In the genomic region with DNA sequence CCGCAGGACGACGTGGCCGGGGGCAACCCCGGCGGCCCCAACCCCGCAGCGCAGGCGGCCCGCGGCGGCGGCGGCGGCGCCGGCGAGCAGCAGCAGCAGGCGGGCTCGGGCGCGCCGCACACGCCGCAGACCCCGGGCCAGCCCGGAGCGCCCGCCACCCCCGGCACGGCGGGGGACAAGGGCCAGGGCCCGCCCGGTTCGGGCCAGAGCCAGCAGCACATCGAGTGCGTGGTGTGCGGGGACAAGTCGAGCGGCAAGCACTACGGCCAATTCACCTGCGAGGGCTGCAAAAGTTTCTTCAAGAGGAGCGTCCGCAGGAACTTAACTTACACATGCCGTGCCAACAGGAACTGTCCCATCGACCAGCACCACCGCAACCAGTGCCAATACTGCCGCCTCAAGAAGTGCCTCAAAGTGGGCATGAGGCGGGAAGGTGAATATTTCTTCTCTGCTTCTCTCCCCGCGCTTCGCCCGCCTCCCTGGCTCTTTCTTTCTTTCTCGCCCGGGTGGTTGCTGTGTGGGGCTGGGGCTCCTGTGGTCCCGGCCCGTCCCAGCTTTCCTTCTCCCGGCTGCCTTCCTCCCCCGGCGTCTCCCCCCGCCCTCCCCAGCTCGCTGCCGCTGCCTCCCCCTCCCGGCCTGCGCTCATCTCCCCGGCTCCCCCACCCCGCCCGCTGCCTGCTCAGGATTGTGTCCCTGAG, we compare ENCODE assay signal across 8 cellular contexts. TPM values are rescaled to one million over a fixed set of nuclear protein-coding genes. Genes with fewer than 3 reads are reported as not detected.
DNase-seq lines count a peak whose midpoint lies in the region; ATAC-seq and TF ChIP-seq lines count a peak whose summit lies in the region.

No MANE protein-coding gene starts in this region.

- H3K9me3 ChIP-seq in breast epithelium (no peaks in the 10 kb centered on the region), right lobe of liver (no peaks in the 10 kb centered on the region)

- BruUV-seq in Calu3 (replicated peaks; lab: Mats Ljungman, UMichigan) = no TSS peak

- TF ChIP-seq POLR2A in breast epithelium (IDR thresholded peaks at IDR 0.05) (no peak), right lobe of liver (IDR thresholded peaks at IDR 0.05) (no peak)

- peaks cover 0 to 7% of the 10 kb centered on the region in 2 donors for H3K4me1 ChIP-seq in breast epithelium
- peaks cover 0 to 13% (median 0%) of the 10 kb centered on the region in 4 donors for H3K4me1 ChIP-seq in right lobe of liver
- no peaks in the 10 kb centered on the region for H3K4me1 ChIP-seq in urinary bladder (ENCODE audit: insufficient read depth)

- H3K9me3 Mint-ChIP-seq in Calu3 (ENCODE audit: low read depth, unreplicated experiment) = no peaks in the 10 kb centered on the region

- H3K27ac ChIP-seq in breast epithelium (peak overlapping the region; percentile 70 to 90), right lobe of liver (peak overlapping the region; percentile 33 to 67 (median 40)), urinary bladder (ENCODE audit: low read depth) (peak overlapping the region; percentile 80)

- CTCF ChIA-PET in Calu3 (lab: Charles Lee) = interaction anchor here (0.8 to 1.6 kb wide), 4 partner anchors 35 to 907 kb away, joined by 4 to 7 read pairs (median 6); no protein-coding TSS in a partner anchor

- no peak for ATAC-seq in right lobe of liver
- no peak for ATAC-seq in HG03378 (IDR thresholded peaks at IDR 0.05; ENCODE audit: unreplicated experiment)
- ATAC-seq in GM18517 (IDR thresholded peaks at IDR 0.05; ENCODE audit: unreplicated experiment) = no peak
- ATAC-seq in GM19324 (IDR thresholded peaks at IDR 0.05; ENCODE audit: low FRiP score, unreplicated experiment) = no peak

- peaks cover 15% of the 10 kb centered on the region for H3K4me1 Mint-ChIP-seq in Calu3 (ENCODE audit: low read depth, unreplicated experiment)

- peaks cover 18% of the 10 kb centered on the region for H3K36me3 Mint-ChIP-seq in Calu3 (ENCODE audit: insufficient read depth, unreplicated experiment)

- no peak for TF ChIP-seq CTCF in Calu3 (IDR thresholded peaks at IDR 0.05; ENCODE audit: unreplicated experiment)
- no peak for TF ChIP-seq CTCF in breast epithelium (IDR thresholded peaks at IDR 0.05)
- TF ChIP-seq CTCF in right lobe of liver (IDR thresholded peaks at IDR 0.05) = no peak

- DNase-seq in Calu3 (peak; percentile 51), KBM-7 (peak; percentile 71), breast epithelium (ENCODE audit: low spot score in 2 of 2) (no peak), right lobe of liver (no peak)

- H3K27me3 ChIP-seq in breast epithelium (peaks cover 8 to 52% of the 10 kb centered on the region in 2 donors), right lobe of liver (no peaks in the 10 kb centered on the region)

- 2% methylated on average over 25 of the region's 68 CpGs for WGBS in right lobe of liver (ENCODE audit: insufficient coverage, low coverage, low lambda C conversion rate, missing lambda C conversion rate)
- 2% methylated on average over 68 of the region's 68 CpGs for WGBS in urinary bladder

- no peaks in the 10 kb centered on the region for H3K27me3 Mint-ChIP-seq in Calu3 (ENCODE audit: unreplicated experiment)

- H3K36me3 ChIP-seq in breast epithelium = no peaks in the 10 kb centered on the region
- no peaks in the 10 kb centered on the region for H3K36me3 ChIP-seq in right lobe of liver
- no peaks in the 10 kb centered on the region for H3K36me3 ChIP-seq in urinary bladder (ENCODE audit: insufficient read depth)

- H3K4me3 Mint-ChIP-seq in Calu3 (ENCODE audit: low read depth, unreplicated experiment) = no peak overlapping the region

- H3K27ac Mint-ChIP-seq in Calu3 (ENCODE audit: unreplicated experiment) = peak overlapping the region; percentile 40

- H3K4me3 ChIP-seq in breast epithelium = peak overlapping the region; percentile 57 to 75 (median 63)
- H3K4me3 ChIP-seq in right lobe of liver = peak overlapping the region; percentile 47 to 57 (median 47)
- peak overlapping the region; percentile 99 for H3K4me3 ChIP-seq in urinary bladder (ENCODE audit: low read depth, low read length)

- intact Hi-C loops in Calu3 (cut with micrococcal nuclease; ENCODE audit: unreplicated experiment) (loop anchor here (10.0 kb wide), 3 partner anchors 330 to 1270 kb away; a partner anchor contains a TSS), breast epithelium (cut with DNase I; ENCODE audit: low total_unique reads) (no loop called here), right lobe of liver (cut with DNase I) (no loop called here)

- in situ Hi-C loops in KBM-7 (cut with MboI; ENCODE audit: low pct_unique_long_range_greater_than_20kb, low sequenced_read_pairs) = loop anchor here (25.0 kb wide), 2 partner anchors 202 to 327 kb away; no protein-coding TSS in a partner anchor

RNA-seq across cellular contexts. Expression of gene NR2F1, which starts 2.2 kb away (rescaled TPM):
- total RNA-seq in Calu3 (2022) (25.1 and 29.1 TPM in 2 replicates), breast epithelium (10 to 100 TPM in 2 of 3 donors, 1 to 10 TPM in 1; 4.6 to 63.6 (median 59.1) TPM), right lobe of liver (10 to 100 TPM in 2 of 6 experiments, 1 to 10 TPM in 4; 5.3 to 12.1 (median 9.4) TPM), urinary bladder (64.8 TPM)
- polyA plus RNA-seq in urinary bladder = 149 TPM

RNA-seq across cellular contexts. Expression of gene NR2F1-AS1, which starts 4.2 kb away (rescaled TPM):
- 16.8 and 20.9 TPM in 2 replicates for total RNA-seq in Calu3 (2022)
- 10 to 100 TPM in 2 of 3 donors, 1 to 10 TPM in 1; 7.0 to 17.4 (median 15.2) TPM for total RNA-seq in breast epithelium
- total RNA-seq in right lobe of liver = 1 to 10 TPM; 1.2 to 3.8 (median 2.3) TPM
- total RNA-seq in urinary bladder = 61.4 TPM
- 25.9 TPM for polyA plus RNA-seq in urinary bladder

Comparison
In these comparisons a context has a peak if more than half of its experiments do, and no peak if none do; other contexts are left out.
1. DNase-seq: peak in Calu3 (single experiment) and KBM-7 (single experiment); none in breast epithelium (0 of 2) and right lobe of liver (0 of 3).
2. H3K4me3 ChIP-seq: peak in every context shown above with its lines; median percentile 99 in urinary bladder; 63 in breast epithelium; 47 in right lobe of liver.
3. Peak in every context shown above with its lines, with median percentiles within 50 percentile points of each other: H3K27ac ChIP-seq.